32 cellular contexts compared by ENCODE assay signal in genomic region chr1:15425521-15425920, GRCh38. TPM values are rescaled to one million over a fixed set of nuclear protein-coding genes. Genes with fewer than 3 reads are reported as not detected.
DNase-seq lines count a peak whose midpoint lies in the region; ATAC-seq and TF ChIP-seq lines count a peak whose summit lies in the region.
"Had no signal": no experiment of that assay in that cellular context is flagged by ENCODE, and none has a peak within 500 bp of the region (broad histone marks: within the 10 kb centered on the region; RNA-seq: fewer than 3 reads in every experiment).

No MANE protein-coding gene starts in this region.

- no peaks in the 10 kb centered on the region for H3K27me3 ChIP-seq in Caco-2 (replicated peaks; ENCODE audit: control insufficient read depth, insufficient read depth, low read length)
- H3K27me3 ChIP-seq in SJSA1 (replicated peaks), result no peaks in the 10 kb centered on the region
- no peaks in the 10 kb centered on the region for H3K27me3 ChIP-seq in upper lobe of right lung
- H3K27me3 ChIP-seq: breast epithelium, spleen had no signal

- H3K36me3 Mint-ChIP-seq in Caco-2 (ENCODE audit: insufficient read depth, unreplicated experiment) (no peaks in the 10 kb centered on the region), memory B cell (peaks cover 7% of the 10 kb centered on the region)
- peaks cover 57% of the 10 kb centered on the region for H3K36me3 Mint-ChIP-seq in stimulated activated effector memory CD8-positive, alpha-beta T cell treated with anti-CD3 and anti-CD28 coated beads, Interleukin-12 subunit alpha, Interleukin-12 subunit beta, amount 100 ng/mL, for 72 hours

- BruUV-seq in Caco-2 (replicated peaks; lab: Mats Ljungman, UMichigan), result no TSS peak

- intact Hi-C loops in Caco-2 (cut with micrococcal nuclease; ENCODE audit: unreplicated experiment) (no loop called here), upper lobe of right lung (cut with DNase I) (no loop called here)

- peaks cover 9% of the 10 kb centered on the region for H3K4me1 Mint-ChIP-seq in Caco-2 (ENCODE audit: low read depth, unreplicated experiment)
- peaks cover 9% of the 10 kb centered on the region for H3K4me1 Mint-ChIP-seq in memory B cell
- H3K4me1 Mint-ChIP-seq in stimulated activated effector memory CD8-positive, alpha-beta T cell treated with anti-CD3 and anti-CD28 coated beads, Interleukin-12 subunit alpha, Interleukin-12 subunit beta, amount 100 ng/mL, for 72 hours, result peaks cover 68% of the 10 kb centered on the region

- no peaks in the 10 kb centered on the region for H3K27me3 Mint-ChIP-seq in Caco-2 (ENCODE audit: insufficient read depth, unreplicated experiment)
- H3K27me3 Mint-ChIP-seq in memory B cell, result no peaks in the 10 kb centered on the region

- H3K9me3 Mint-ChIP-seq in Caco-2 (ENCODE audit: unreplicated experiment) (no peaks in the 10 kb centered on the region), memory B cell (no peaks in the 10 kb centered on the region)
- H3K9me3 Mint-ChIP-seq in stimulated activated effector memory CD8-positive, alpha-beta T cell treated with anti-CD3 and anti-CD28 coated beads, Interleukin-12 subunit alpha, Interleukin-12 subunit beta, amount 100 ng/mL, for 72 hours, result no peaks in the 10 kb centered on the region
- H3K9me3 Mint-ChIP-seq: mesothelial cell of epicardium; T-helper 1 cell treated with Interleukin-12 subunit alpha and Interleukin-12 subunit beta and Interleukin-4 antibody, amounts not matched to agents 30 μg/mL and 1 μg/mL, for 36 hours had no signal

- POLR2A ChIA-PET in Caco-2 (lab: Charles Lee), result no interaction called here

- CTCF ChIA-PET in Caco-2 (lab: Charles Lee), result no interaction called here

- in situ Hi-C loops in GM13977 (cut with MboI; ENCODE audit: low pct_unique_long_range_greater_than_20kb, low sequenced_read_pairs, unreplicated experiment), result no loop called here

- ATAC-seq in memory B cell (ENCODE audit: low read depth), result no peak
- no peak for ATAC-seq in stimulated activated effector memory CD8-positive, alpha-beta T cell treated with anti-CD3 and anti-CD28 coated beads, Interleukin-12 subunit alpha, Interleukin-12 subunit beta, amount 100 ng/mL, for 72 hours
- no peak for ATAC-seq in upper lobe of right lung
- ATAC-seq: activated CD4-positive, CD25-positive, alpha-beta regulatory T cell treated with anti-CD3 and anti-CD28 coated beads, Interleukin-2, amount 50 U/mL, for 24 hours; activated CD8-positive, alpha-beta T cell treated with anti-CD3 and anti-CD28 coated beads, Interleukin-2, amount 10 ng/mL, durations not matched to agents 7 days and 5 days; GM12878; right cardiac atrium had no signal

- H3K4me3 ChIP-seq in Caco-2 (ENCODE audit: low read depth, low read length), result no peak overlapping the region
- no peak overlapping the region for H3K4me3 ChIP-seq in SJSA1
- no peak overlapping the region for H3K4me3 ChIP-seq in upper lobe of right lung
- H3K4me3 ChIP-seq: breast epithelium, GM12878, HAP-1, spleen had no signal

- H3K9me3 ChIP-seq in Caco-2 (no peaks in the 10 kb centered on the region), SJSA1 (replicated peaks) (no peaks in the 10 kb centered on the region), upper lobe of right lung (no peaks in the 10 kb centered on the region)
- H3K9me3 ChIP-seq: breast epithelium, HAP-1, SK-N-SH, spleen had no signal

- DNase-seq in Caco-2 (no peak), SJSA1 (ENCODE audit: low read depth in 1 of 2, low spot score in 2 of 2) (no peak), memory B cell (ENCODE audit: low spot score in 2 of 2) (no peak), NCI-H524 treated with DMSO at 0.1 percent for 48 hours (lab: John Stamatoyannopoulos, UW) (no peak), upper lobe of right lung (no peak), GM13977 (ENCODE audit: low spot score) (no peak)
- DNase-seq in stimulated activated effector memory CD8-positive, alpha-beta T cell treated with anti-CD3 and anti-CD28 coated beads, Interleukin-12 subunit alpha, Interleukin-12 subunit beta, amount 100 ng/mL, for 72 hours (ENCODE audit: low spot score in 2 of 2), result no peak
- DNase-seq: activated CD8-positive, alpha-beta T cell treated with anti-CD3 and anti-CD28 coated beads, Interleukin-2, amount 10 ng/mL, durations not matched to agents 7 days and 5 days; activated naive CD4-positive, alpha-beta T cell; activated T-cell treated with anti-CD3 and anti-CD28 coated beads for 4 hours; amniotic stem cell; EL; KBM-7; kidney; NCI-H1105 treated with DMSO at 0.1 percent for 48 hours; NCI-H2029; NCI-H748 treated with DMSO at 0.1 percent for 48 hours; right cardiac atrium; SK-N-SH; spleen; stimulated activated CD4-positive, alpha-beta T cell treated with anti-CD3 and anti-CD28 coated beads, Interleukin-2, amount 100 ng/mL, for 48 hours had no signal

- H3K36me3 ChIP-seq in Caco-2 (ENCODE audit: control insufficient read depth, insufficient read depth, low read length) (peaks cover 1% of the 10 kb centered on the region; the same call in 1 of the 2 replicates), SJSA1 (peaks cover 83% of the 10 kb centered on the region), upper lobe of right lung (peaks cover 19% of the 10 kb centered on the region)
- H3K36me3 ChIP-seq: breast epithelium had no signal

- TF ChIP-seq CTCF in Caco-2 (IDR thresholded peaks at IDR 0.05; ENCODE audit: insufficient read depth in 1 of 2, low read depth in 1 of 2, low read length in 1 of 2, severe bottlenecking in 1 of 2, unreplicated experiment in 1 of 2) (no peak), upper lobe of right lung (IDR thresholded peaks at IDR 0.05) (no peak), GM13977 (IDR thresholded peaks at IDR 0.05; ENCODE audit: extremely low read depth, insufficient read depth, missing control alignments) (no peak)

- peak overlapping the region; percentile 59 for H3K27ac Mint-ChIP-seq in Caco-2 (ENCODE audit: unreplicated experiment)
- peak overlapping the region; percentile 71 for H3K27ac Mint-ChIP-seq in memory B cell
- peak overlapping the region; percentile 96 for H3K27ac Mint-ChIP-seq in stimulated activated effector memory CD8-positive, alpha-beta T cell treated with anti-CD3 and anti-CD28 coated beads, Interleukin-12 subunit alpha, Interleukin-12 subunit beta, amount 100 ng/mL, for 72 hours
- H3K27ac Mint-ChIP-seq: mesothelial cell of epicardium had no signal

- peak overlapping the region; percentile 62; the same call in 1 of the 2 replicates for H3K27ac ChIP-seq in SJSA1
- no peak overlapping the region for H3K27ac ChIP-seq in upper lobe of right lung
- H3K27ac ChIP-seq: breast epithelium, C4-2B had no signal

- peaks cover 15% of the 10 kb centered on the region for H3K4me1 ChIP-seq in Caco-2
- H3K4me1 ChIP-seq in SJSA1 (replicated peaks), result peaks cover 64% of the 10 kb centered on the region
- peaks cover 8% of the 10 kb centered on the region for H3K4me1 ChIP-seq in upper lobe of right lung
- H3K4me1 ChIP-seq: breast epithelium, HAP-1 had no signal

- no peak overlapping the region for H3K4me3 Mint-ChIP-seq in Caco-2 (ENCODE audit: unreplicated experiment)
- H3K4me3 Mint-ChIP-seq in memory B cell, result no peak overlapping the region
- no peak overlapping the region for H3K4me3 Mint-ChIP-seq in stimulated activated effector memory CD8-positive, alpha-beta T cell treated with anti-CD3 and anti-CD28 coated beads, Interleukin-12 subunit alpha, Interleukin-12 subunit beta, amount 100 ng/mL, for 72 hours
- H3K4me3 Mint-ChIP-seq: activated CD8-positive, alpha-beta T cell treated with anti-CD3 and anti-CD28 coated beads, Interleukin-2, amount 10 ng/mL, durations not matched to agents 7 days and 5 days; mesothelial cell of epicardium; T-helper 1 cell treated with Interleukin-12 subunit alpha and Interleukin-12 subunit beta and Interleukin-4 antibody, amounts not matched to agents 30 μg/mL and 1 μg/mL, for 36 hours had no signal

RNA-seq across cellular contexts. Expression of gene CTRC, which starts 12.7 kb away (rescaled TPM):
- total RNA-seq in Caco-2 (2022) (not detected in 2 replicates), upper lobe of right lung (0.23 TPM)
- total RNA-seq in SJSA1 (2014; rRNA removed; shearing (Covaris generic)), result not detected in 2 replicates
- total RNA-seq: activated CD8-positive, alpha-beta T cell treated with anti-CD3 and anti-CD28 coated beads, Interleukin-2, amount 10 ng/mL, durations not matched to agents 7 days and 5 days; fibroblast of villous mesenchyme; liver; MCF 10A; ureter had no signal

RNA-seq across cellular contexts. Expression of gene EFHD2, which starts 15.8 kb away (rescaled TPM):
- total RNA-seq in Caco-2 (2022), result 29.5 and 30.3 TPM in 2 replicates
- total RNA-seq in SJSA1 (2014; rRNA removed; shearing (Covaris generic)), result 163 and 169 TPM in 2 replicates
- total RNA-seq in upper lobe of right lung, result 64.3 TPM

RNA-seq across cellular contexts. Expression of gene CELA2A, which starts 31.0 kb away (rescaled TPM):
- total RNA-seq in Caco-2 (2022) (not detected in 2 replicates), upper lobe of right lung (not detected)
- total RNA-seq in SJSA1 (2014; rRNA removed; shearing (Covaris generic)), result not detected in 2 replicates
- total RNA-seq: activated CD8-positive, alpha-beta T cell treated with anti-CD3 and anti-CD28 coated beads, Interleukin-2, amount 10 ng/mL, durations not matched to agents 7 days and 5 days; breast epithelium; fibroblast of villous mesenchyme; kidney; liver; MCF 10A; mesothelial cell of epicardium; right cardiac atrium had no signal

RNA-seq across cellular contexts. Expression of gene CELA2B, which starts 50.4 kb away (rescaled TPM):
- total RNA-seq in Caco-2 (2022) (not detected in 2 replicates), upper lobe of right lung (not detected)
- total RNA-seq in SJSA1 (2014; rRNA removed; shearing (Covaris generic)), result not detected in 2 replicates
- total RNA-seq: activated CD8-positive, alpha-beta T cell treated with anti-CD3 and anti-CD28 coated beads, Interleukin-2, amount 10 ng/mL, durations not matched to agents 7 days and 5 days; breast epithelium; fibroblast of villous mesenchyme; GM12878; kidney; liver; MCF 10A; mesothelial cell of epicardium; right cardiac atrium; spleen; ureter had no signal
